In genomic region chr7:140440593-140440992, GRCh38 we compare ENCODE assay signal across 2 cellular contexts.
TF ChIP-seq lines count a peak whose summit lies in the region.

No MANE protein-coding gene starts in this region.

TF ChIP-seq in GM23338, 12 proteins besides CTCF, POLR2A, EP300 and RAD21:
- TF ChIP-seq STAT1 (IDR thresholded peaks at IDR 0.05; ENCODE audit: unreplicated experiment) (no peak), EZH2phosphoT487 (IDR thresholded peaks at IDR 0.05; ENCODE audit: unreplicated experiment) (no peak)
- TF ChIP-seq, protein P1, sequence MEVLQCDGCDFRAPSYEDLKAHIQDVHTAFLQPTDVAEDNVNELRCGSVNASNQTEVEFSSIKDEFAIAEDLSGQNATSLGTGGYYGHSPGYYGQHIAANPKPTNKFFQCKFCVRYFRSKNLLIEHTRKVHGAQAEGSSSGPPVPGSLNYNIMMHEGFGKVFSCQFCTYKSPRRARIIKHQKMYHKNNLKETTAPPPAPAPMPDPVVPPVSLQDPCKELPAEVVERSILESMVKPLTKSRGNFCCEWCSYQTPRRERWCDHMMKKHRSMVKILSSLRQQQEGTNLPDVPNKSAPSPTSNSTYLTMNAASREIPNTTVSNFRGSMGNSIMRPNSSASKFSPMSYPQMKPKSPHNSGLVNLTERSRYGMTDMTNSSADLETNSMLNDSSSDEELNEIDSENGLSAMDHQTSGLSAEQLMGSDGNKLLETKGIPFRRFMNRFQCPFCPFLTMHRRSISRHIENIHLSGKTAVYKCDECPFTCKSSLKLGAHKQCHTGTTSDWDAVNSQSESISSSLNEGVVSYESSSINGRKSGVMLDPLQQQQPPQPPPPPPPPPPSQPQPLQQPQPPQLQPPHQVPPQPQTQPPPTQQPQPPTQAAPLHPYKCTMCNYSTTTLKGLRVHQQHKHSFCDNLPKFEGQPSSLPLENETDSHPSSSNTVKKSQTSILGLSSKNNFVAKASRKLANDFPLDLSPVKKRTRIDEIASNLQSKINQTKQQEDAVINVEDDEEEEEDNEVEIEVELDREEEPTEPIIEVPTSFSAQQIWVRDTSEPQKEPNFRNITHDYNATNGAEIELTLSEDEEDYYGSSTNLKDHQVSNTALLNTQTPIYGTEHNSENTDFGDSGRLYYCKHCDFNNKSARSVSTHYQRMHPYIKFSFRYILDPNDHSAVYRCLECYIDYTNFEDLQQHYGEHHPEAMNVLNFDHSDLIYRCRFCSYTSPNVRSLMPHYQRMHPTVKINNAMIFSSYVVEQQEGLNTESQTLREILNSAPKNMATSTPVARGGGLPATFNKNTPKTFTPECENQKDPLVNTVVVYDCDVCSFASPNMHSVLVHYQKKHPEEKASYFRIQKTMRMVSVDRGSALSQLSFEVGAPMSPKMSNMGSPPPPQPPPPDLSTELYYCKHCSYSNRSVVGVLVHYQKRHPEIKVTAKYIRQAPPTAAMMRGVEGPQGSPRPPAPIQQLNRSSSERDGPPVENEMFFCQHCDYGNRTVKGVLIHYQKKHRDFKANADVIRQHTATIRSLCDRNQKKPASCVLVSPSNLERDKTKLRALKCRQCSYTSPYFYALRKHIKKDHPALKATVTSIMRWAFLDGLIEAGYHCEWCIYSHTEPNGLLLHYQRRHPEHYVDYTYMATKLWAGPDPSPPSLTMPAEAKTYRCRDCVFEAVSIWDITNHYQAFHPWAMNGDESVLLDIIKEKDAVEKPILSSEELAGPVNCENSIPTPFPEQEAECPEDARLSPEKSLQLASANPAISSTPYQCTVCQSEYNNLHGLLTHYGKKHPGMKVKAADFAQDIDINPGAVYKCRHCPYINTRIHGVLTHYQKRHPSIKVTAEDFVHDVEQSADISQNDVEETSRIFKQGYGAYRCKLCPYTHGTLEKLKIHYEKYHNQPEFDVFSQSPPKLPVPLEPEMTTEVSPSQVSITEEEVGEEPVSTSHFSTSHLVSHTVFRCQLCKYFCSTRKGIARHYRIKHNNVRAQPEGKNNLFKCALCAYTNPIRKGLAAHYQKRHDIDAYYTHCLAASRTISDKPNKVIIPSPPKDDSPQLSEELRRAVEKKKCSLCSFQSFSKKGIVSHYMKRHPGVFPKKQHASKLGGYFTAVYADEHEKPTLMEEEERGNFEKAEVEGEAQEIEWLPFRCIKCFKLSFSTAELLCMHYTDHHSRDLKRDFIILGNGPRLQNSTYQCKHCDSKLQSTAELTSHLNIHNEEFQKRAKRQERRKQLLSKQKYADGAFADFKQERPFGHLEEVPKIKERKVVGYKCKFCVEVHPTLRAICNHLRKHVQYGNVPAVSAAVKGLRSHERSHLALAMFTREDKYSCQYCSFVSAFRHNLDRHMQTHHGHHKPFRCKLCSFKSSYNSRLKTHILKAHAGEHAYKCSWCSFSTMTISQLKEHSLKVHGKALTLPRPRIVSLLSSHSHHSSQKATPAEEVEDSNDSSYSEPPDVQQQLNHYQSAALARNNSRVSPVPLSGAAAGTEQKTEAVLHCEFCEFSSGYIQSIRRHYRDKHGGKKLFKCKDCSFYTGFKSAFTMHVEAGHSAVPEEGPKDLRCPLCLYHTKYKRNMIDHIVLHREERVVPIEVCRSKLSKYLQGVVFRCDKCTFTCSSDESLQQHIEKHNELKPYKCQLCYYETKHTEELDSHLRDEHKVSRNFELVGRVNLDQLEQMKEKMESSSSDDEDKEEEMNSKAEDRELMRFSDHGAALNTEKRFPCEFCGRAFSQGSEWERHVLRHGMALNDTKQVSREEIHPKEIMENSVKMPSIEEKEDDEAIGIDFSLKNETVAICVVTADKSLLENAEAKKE (CRISPR knock-in tag; IDR thresholded peaks at IDR 0.05), result no peak

TF ChIP-seq in K562, 482 proteins besides CTCF, POLR2A, EP300 and RAD21:
- TF ChIP-seq PHB2 (IDR thresholded peaks at IDR 0.05; ENCODE audit: low read depth) (no peak), ZNF134 (CRISPR knock-in tag; conservative IDR thresholded peaks at IDR 0.05) (no peak), MBD1 (CRISPR knock-in tag; IDR thresholded peaks at IDR 0.05) (no peak), ZNF140 (CRISPR knock-in tag; IDR thresholded peaks at IDR 0.05) (no peak), RUNX1 (IDR thresholded peaks at IDR 0.05; ENCODE audit: low read depth) (no peak), MAFG (tag; conservative IDR thresholded peaks at IDR 0.05) (0 out of 2 replicates have a peak, but pooled peaks have one; percentile 13), ZNF407 (IDR thresholded peaks at IDR 0.05; ENCODE audit: low read depth) (no peak), SIX5 (IDR thresholded peaks at IDR 0.05; ENCODE audit: borderline replicate concordance in 1 of 2, insufficient read depth in 1 of 2, low read depth in 1 of 2, low read length in 2 of 2) (no peak), SMARCB1 (IDR thresholded peaks at IDR 0.05; ENCODE audit: insufficient read length, low read depth) (no peak), NFE2 (IDR thresholded peaks at IDR 0.05; ENCODE audit: low read depth) (peak; percentile 54)
